ENCODE assay signal across 36 cellular contexts in the genomic region with DNA sequence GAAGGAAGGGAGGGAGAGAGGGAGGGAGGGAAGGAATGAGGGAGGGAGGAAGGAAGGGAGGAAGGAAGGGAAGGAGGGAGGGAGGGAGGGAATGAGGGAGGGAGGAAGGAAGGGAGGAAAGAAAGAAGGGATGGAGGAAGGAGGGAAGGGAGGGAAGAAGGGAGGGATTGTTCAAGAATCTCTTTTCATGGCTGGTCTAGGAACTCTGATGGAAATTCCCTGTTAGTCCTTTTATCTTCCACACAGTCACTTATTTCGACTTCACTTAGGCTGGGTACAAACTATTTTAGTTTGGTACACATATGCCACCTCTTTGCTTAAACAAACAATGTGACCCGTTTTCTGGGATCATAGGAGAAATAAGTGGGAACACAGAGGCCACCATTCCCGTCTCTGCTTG.
"Had no signal": no experiment of that assay in that cellular context is flagged by ENCODE, and none has a peak within 500 bp of the region (broad histone marks: within the 10 kb centered on the region; RNA-seq: fewer than 3 reads in every experiment).

No MANE protein-coding gene starts in this region.

- H3K36me3 ChIP-seq: MG63 had no signal

- DNase-seq: Karpas-422, Kasumi-1, MG63, MM.1S, MV-4-11, NCI-H1048, NCI-H1092, NCI-H1092 treated with DMSO at 0.1 percent for 48 hours, NCI-H1105, NCI-H1105 treated with DMSO at 0.1 percent for 48 hours, NCI-H1417, NCI-H1417 treated with DMSO at 0.1 percent for 48 hours, NCI-H1436, NCI-H1436 treated with DMSO at 0.1 percent for 48 hours, NCI-H146, NCI-H1694, NCI-H1694 treated with DMSO at 0.1 percent for 48 hours, NCI-H187, NCI-H187 treated with DMSO at 0.1 percent for 48 hours, NCI-H1930, NCI-H2029, NCI-H2029 treated with DMSO at 0.1 percent for 48 hours, NCI-H2081, NCI-H2081 treated with DMSO at 0.1 percent for 48 hours, NCI-H2107, NCI-H2171, NCI-H2171 treated with DMSO at 0.1 percent for 48 hours, NCI-H2227 treated with DMSO at 0.1 percent for 48 hours, NCI-H226, NCI-H345, NCI-H446, NCI-H446 treated with DMSO at 0.1 percent for 48 hours, NCI-H510A, NCI-H510A treated with DMSO at 0.1 percent for 48 hours, NCI-H524, NCI-H524 treated with DMSO at 0.1 percent for 48 hours had no signal

- H3K4me3 ChIP-seq: MG63 had no signal

- H3K27me3 ChIP-seq: MG63 had no signal

- H3K9me3 ChIP-seq: MG63 had no signal
